In genomic region chr12:112354399-112354798, GRCh38 we compare ENCODE assay signal across 30 cellular contexts. TPM values are rescaled to one million over a fixed set of nuclear protein-coding genes. Genes with fewer than 3 reads are reported as not detected.
DNase-seq lines count a peak whose midpoint lies in the region; ATAC-seq and TF ChIP-seq lines count a peak whose summit lies in the region.
"Had no signal": no experiment of that assay in that cellular context is flagged by ENCODE, and none has a peak within 500 bp of the region (broad histone marks: within the 10 kb centered on the region; RNA-seq: fewer than 3 reads in every experiment).

No MANE protein-coding gene starts in this region.

- peaks cover 9 to 24% (median 18%) of the 10 kb centered on the region in 10 experiments for H3K4me1 ChIP-seq in BLaER1 treated with 17β-estradiol and CSF1 and Interleukin-3, amounts not matched to agents 10 nM and 100 nM
- no peaks in the 10 kb centered on the region; the same call in 1 of the 2 replicates for H3K4me1 ChIP-seq in IMR-90 (ENCODE audit: control insufficient read depth, insufficient read depth, low read length)
- H3K4me1 ChIP-seq in neuronal stem cell (ENCODE audit: control insufficient read depth in 2 of 2, insufficient read depth in 1 of 2, low read depth in 1 of 2, low read length in 2 of 2): no peaks in the 10 kb centered on the region
- H3K4me1 ChIP-seq: prostate gland had no signal

- in situ Hi-C loops in IMR-90 (cut with MboI; ENCODE audit: low sequenced_read_pairs): no loop called here

- ATAC-seq in IMR-90 (ENCODE audit: low read depth) (no peak), activated B cell treated with CpG ODN at 0.5 μM for 24 hours (ENCODE audit: low read depth) (no peak), left colon (peak; percentile 58)
- ATAC-seq: activated CD4-positive, CD25-positive, alpha-beta regulatory T cell treated with anti-CD3 and anti-CD28 coated beads, Interleukin-2, amount 50 U/mL, for 24 hours; left ventricle myocardium superior; naive thymus-derived CD4-positive, alpha-beta T cell had no signal

- peaks cover 0 to 91% (median 28%) of the 10 kb centered on the region in 11 experiments; a peak in 13 of 22 replicates for H4K20me1 ChIP-seq in BLaER1 treated with 17β-estradiol and CSF1 and Interleukin-3, amounts not matched to agents 10 nM and 100 nM
- H4K20me1 ChIP-seq in IMR-90 (ENCODE audit: insufficient read depth, low read length): peaks cover 22% of the 10 kb centered on the region

- peaks cover 0 to 3% (median 0%) of the 10 kb centered on the region in 11 experiments; a peak in 1 of 22 replicates for H3K36me3 ChIP-seq in BLaER1 treated with 17β-estradiol and CSF1 and Interleukin-3, amounts not matched to agents 10 nM and 100 nM
- H3K36me3 ChIP-seq in IMR-90 (ENCODE audit: control insufficient read depth, insufficient read depth, low read length): no peaks in the 10 kb centered on the region
- H3K36me3 ChIP-seq in neuronal stem cell (replicated peaks in 1 of 2; ENCODE audit: control insufficient read depth in 2 of 2, insufficient read depth in 2 of 2, low read length in 2 of 2): no peaks in the 10 kb centered on the region
- H3K36me3 ChIP-seq: prostate gland, sigmoid colon, tibial artery had no signal

- H3K79me1 ChIP-seq in IMR-90 (ENCODE audit: low read depth in 1 of 2, low read length in 2 of 2) (peaks cover 29 to 47% of the 10 kb centered on the region in 2 experiments), neuronal stem cell (ENCODE audit: low read depth, low read length) (no peaks in the 10 kb centered on the region)

- H3K14ac ChIP-seq in IMR-90 (replicated peaks; ENCODE audit: low read depth, low read length) (no peak overlapping the region), neuronal stem cell (ENCODE audit: low read length) (no peak overlapping the region)

- TF ChIP-seq POLR2A in IMR-90 (IDR thresholded peaks at IDR 0.05; ENCODE audit: low read depth, low read length): no peak

- no TSS peak for BruUV-seq in IMR-90 (replicated peaks; lab: Mats Ljungman, UMichigan)

- CTCF ChIA-PET in IMR-90 (lab: Yijun Ruan, JAX) (no interaction called here), activated B cell treated with CpG ODN at 0.5 μM for 24 hours (lab: Charles Lee) (no interaction called here)

- POLR2A ChIA-PET in IMR-90 (lab: Charles Lee; ENCODE audit: unreplicated experiment) (no interaction called here), activated B cell treated with CpG ODN at 0.5 μM for 24 hours (lab: Charles Lee) (no interaction called here)

- no peak overlapping the region for H4K91ac ChIP-seq in IMR-90 (ENCODE audit: insufficient read depth, low read depth, low read length)
- no peak overlapping the region for H4K91ac ChIP-seq in neuronal stem cell (ENCODE audit: low read depth, low read length, poor library complexity)

- H4K8ac ChIP-seq in IMR-90 (ENCODE audit: low read depth in 2 of 2, low read length in 2 of 2) (no peak overlapping the region), neuronal stem cell (ENCODE audit: low read depth, low read length) (no peak overlapping the region)

- peaks cover 0 to 8% (median 0%) of the 10 kb centered on the region in 11 experiments; a peak in 1 of 22 replicates for H3K9me3 ChIP-seq in BLaER1 treated with 17β-estradiol and CSF1 and Interleukin-3, amounts not matched to agents 10 nM and 100 nM (replicated peaks in 1 of 11)
- H3K9me3 ChIP-seq in IMR-90 (ENCODE audit: control insufficient read depth, insufficient read depth, low read length): no peaks in the 10 kb centered on the region
- no peaks in the 10 kb centered on the region for H3K9me3 ChIP-seq in neuronal stem cell (replicated peaks in 1 of 2; ENCODE audit: control insufficient read depth in 2 of 2, insufficient read depth in 1 of 2, low read depth in 1 of 2, low read length in 2 of 2)
- H3K9me3 ChIP-seq: prostate gland, sigmoid colon, tibial artery had no signal

- TF ChIP-seq RAD21 in IMR-90 (IDR thresholded peaks at IDR 0.05; ENCODE audit: low read length): no peak

- H3K9ac ChIP-seq in BLaER1 treated with 17β-estradiol and CSF1 and Interleukin-3, amounts not matched to agents 10 nM and 100 nM: peak overlapping the region in 2 of 11 experiments; percentile 15 to 25; a peak in 1 of 22 replicates
- H3K9ac ChIP-seq in IMR-90 (ENCODE audit: low read depth, low read length): no peak overlapping the region
- no peak overlapping the region for H3K9ac ChIP-seq in neuronal stem cell (ENCODE audit: low read depth, low read length, poor library complexity)

- TF ChIP-seq CTCF in IMR-90 (conservative IDR thresholded peaks at IDR 0.05; ENCODE audit: low read depth, low read length): no peak
- TF ChIP-seq CTCF in activated B cell treated with CpG ODN at 0.5 μM for 24 hours (IDR thresholded peaks at IDR 0.05): no peak

- no peak overlapping the region for H2BK120ac ChIP-seq in IMR-90 (ENCODE audit: low read depth, low read length)
- H2BK120ac ChIP-seq in neuronal stem cell (ENCODE audit: low read depth, low read length): no peak overlapping the region

- H2BK5ac ChIP-seq in IMR-90 (ENCODE audit: low read depth, low read length, poor library complexity, severe bottlenecking): no peak overlapping the region
- H2BK5ac ChIP-seq in neuronal stem cell (ENCODE audit: low read length): no peak overlapping the region

- no peak overlapping the region for H2AK9ac ChIP-seq in IMR-90 (replicated peaks; ENCODE audit: low read depth, low read length, poor library complexity)

- H2BK15ac ChIP-seq in IMR-90 (ENCODE audit: low read depth, low read length) (no peak overlapping the region), neuronal stem cell (ENCODE audit: low read length) (no peak overlapping the region)

- H3K4me1 Mint-ChIP-seq in activated B cell treated with CpG ODN at 0.5 μM for 24 hours: peaks cover 71% of the 10 kb centered on the region

- 100% methylated on average over 1 of the region's 4 CpGs; no CpG with 5 or more reads in 1 of the 2 experiments for WGBS in IMR-90 (ENCODE audit: extremely low coverage in 2 of 2, insufficient read length in 1 of 2), 2 experiments
- 100% methylated on average over 2 of the region's 4 CpGs; no CpG with 5 or more reads in 1 of the 2 donors for WGBS in neuronal stem cell (ENCODE audit: extremely low coverage in 2 of 2, insufficient read length in 2 of 2, insufficient replicate concordance in 1 of 2), 2 donors

- peaks cover 2% of the 10 kb centered on the region; the same call in 1 of the 2 replicates for H3K9me1 ChIP-seq in IMR-90 (ENCODE audit: insufficient read depth, low read length)

- no peak overlapping the region for H3K4me3 ChIP-seq in BLaER1 treated with 17β-estradiol and CSF1 and Interleukin-3, amounts not matched to agents 10 nM and 100 nM
- H3K4me3 ChIP-seq in IMR-90 (ENCODE audit: insufficient read depth, low read depth, low read length): no peak overlapping the region
- peak overlapping the region in 1 of 2 donors; percentile 3 for H3K4me3 ChIP-seq in neuronal stem cell (ENCODE audit: low read length in 2 of 2)
- H3K4me3 ChIP-seq: coronary artery, prostate gland, sigmoid colon, SK-N-MC, tibial artery had no signal

- H3K4me2 ChIP-seq in BLaER1 treated with 17β-estradiol and CSF1 and Interleukin-3, amounts not matched to agents 10 nM and 100 nM: peak overlapping the region; percentile 7 to 55 (median 27); a peak in 16 of 22 replicates
- no peak overlapping the region for H3K4me2 ChIP-seq in IMR-90 (ENCODE audit: low read depth, low read length)
- H3K4me2 ChIP-seq in neuronal stem cell (ENCODE audit: insufficient read depth, low read length, poor library complexity, severe bottlenecking): no peak overlapping the region

- H3K4ac ChIP-seq in IMR-90 (ENCODE audit: low read depth, low read length): no peak overlapping the region
- no peak overlapping the region for H3K4ac ChIP-seq in neuronal stem cell (ENCODE audit: low read length)

- peak overlapping the region in 3 of 11 experiments; percentile 40 to 60 (median 56); a peak in 6 of 22 replicates for H3K27ac ChIP-seq in BLaER1 treated with 17β-estradiol and CSF1 and Interleukin-3, amounts not matched to agents 10 nM and 100 nM
- H3K27ac ChIP-seq in IMR-90 (ENCODE audit: insufficient read depth, low read length): no peak overlapping the region
- no peak overlapping the region for H3K27ac ChIP-seq in neuronal stem cell (replicated peaks; ENCODE audit: low read length)
- H3K27ac ChIP-seq: coronary artery, prostate gland, sigmoid colon, SK-N-MC, tibial artery had no signal

- no peak overlapping the region for H3K4me3 Mint-ChIP-seq in activated B cell treated with CpG ODN at 0.5 μM for 24 hours
- H3K4me3 Mint-ChIP-seq: mesothelial cell of epicardium had no signal

- intact Hi-C loops in IMR-90 (cut with micrococcal nuclease) (no loop called here), activated B cell treated with CpG ODN at 0.5 μM for 24 hours (cut with micrococcal nuclease) (no loop called here), left colon (cut with DNase I, micrococcal nuclease) (no loop called here)

- H3K56ac ChIP-seq in IMR-90 (ENCODE audit: extremely low read depth, insufficient read depth, low read length): no peak overlapping the region

- no peak overlapping the region for H3K23ac ChIP-seq in IMR-90 (ENCODE audit: low read depth, low read length)
- H3K23ac ChIP-seq in neuronal stem cell (ENCODE audit: low read depth, low read length, poor library complexity): no peak overlapping the region

- H2BK20ac ChIP-seq in IMR-90 (ENCODE audit: low read depth, low read length): no peak overlapping the region

- no peaks in the 10 kb centered on the region for H3K27me3 Mint-ChIP-seq in activated B cell treated with CpG ODN at 0.5 μM for 24 hours
- H3K27me3 Mint-ChIP-seq: naive thymus-derived CD4-positive, alpha-beta T cell had no signal

- no peak overlapping the region for H2BK12ac ChIP-seq in neuronal stem cell (ENCODE audit: low read length)

- no peak overlapping the region for H2AK5ac ChIP-seq in IMR-90 (ENCODE audit: low read depth, low read length)
- no peak overlapping the region for H2AK5ac ChIP-seq in neuronal stem cell (ENCODE audit: low read depth, low read length)

- H2AFZ ChIP-seq in IMR-90 (replicated peaks; ENCODE audit: low read length, poor library complexity) (no peak overlapping the region), neuronal stem cell (ENCODE audit: low read length) (no peak overlapping the region)

- H3K9me3 Mint-ChIP-seq in activated B cell treated with CpG ODN at 0.5 μM for 24 hours: no peaks in the 10 kb centered on the region
- H3K9me3 Mint-ChIP-seq: mesothelial cell of epicardium had no signal

- peaks cover 2% of the 10 kb centered on the region for H3K36me3 Mint-ChIP-seq in activated B cell treated with CpG ODN at 0.5 μM for 24 hours (ENCODE audit: low read depth)
- H3K36me3 Mint-ChIP-seq: mesothelial cell of epicardium had no signal

- no peak overlapping the region for H3K18ac ChIP-seq in IMR-90 (ENCODE audit: low read depth, low read length)
- H3K18ac ChIP-seq in neuronal stem cell (ENCODE audit: low read length): no peak overlapping the region

- H3K27me3 ChIP-seq in BLaER1 treated with 17β-estradiol and CSF1 and Interleukin-3, amounts not matched to agents 10 nM and 100 nM: no peaks in the 10 kb centered on the region
- H3K27me3 ChIP-seq in IMR-90 (ENCODE audit: control insufficient read depth, insufficient read depth, low read length) (no peaks in the 10 kb centered on the region), neuronal stem cell (ENCODE audit: control insufficient read depth in 3 of 3, insufficient read depth in 3 of 3, low read depth in 1 of 3, low read length in 3 of 3) (no peaks in the 10 kb centered on the region)
- H3K27me3 ChIP-seq: sigmoid colon, tibial artery had no signal

- peak overlapping the region; percentile 77 for H3K27ac Mint-ChIP-seq in activated B cell treated with CpG ODN at 0.5 μM for 24 hours
- H3K27ac Mint-ChIP-seq: mesothelial cell of epicardium had no signal

- no peak for DNase-seq in IMR-90
- DNase-seq in activated B cell treated with CpG ODN at 0.5 μM for 24 hours: no peak
- no peak for DNase-seq in left colon
- DNase-seq in GM03348 (ENCODE audit: low spot score): no peak
- DNase-seq in SIG-M5 treated with dmso at 0.1 percent for 504 hours (lab: John Stamatoyannopoulos, UW; ENCODE audit: unreplicated experiment): no peak
- DNase-seq in neuronal stem cell (ENCODE audit: low spot score): no peak
- DNase-seq: activated CD4-positive, alpha-beta T cell treated with anti-CD3 and anti-CD28 coated beads, Interleukin-2, amount 50 U/mL, for 4 hours; activated gamma-delta T cell treated with Interleukin-2 at 50 U/mL for 16 hours; activated T-cell treated with anti-CD3 and anti-CD28 coated beads, Interleukin-2, amount 50 U/mL, for 48 hours; effector CD8-positive, alpha-beta T cell; glutamatergic neuron; islet precursor cell; Karpas-422; left ventricle myocardium superior; naive thymus-derived CD4-positive, alpha-beta T cell; NCI-H1092 treated with DMSO at 0.1 percent for 48 hours; NCI-H187; NCI-H2171 treated with DMSO at 0.1 percent for 48 hours; NCI-H510A treated with DMSO at 0.1 percent for 48 hours; OCI-M1; sigmoid colon; stimulated activated CD4-positive, alpha-beta T cell treated with anti-CD3 and anti-CD28 coated beads, Interleukin-12 subunit alpha, Interleukin-12 subunit beta, amount 100 ng/mL, for 4 hours; stimulated activated CD4-positive, alpha-beta T cell treated with anti-CD3 and anti-CD28 coated beads, Interleukin-2, amount 100 ng/mL, for 48 hours; tibial artery had no signal

- no peak overlapping the region for H4K5ac ChIP-seq in IMR-90 (ENCODE audit: low read depth, low read length)

- dilution Hi-C loops in IMR-90 (cut with HindIII; ENCODE audit: low sequenced_read_pairs, unreplicated experiment): no loop called here

RNA-seq across cellular contexts. Expression of gene HECTD4, which starts 27.8 kb away (rescaled TPM):
- total RNA-seq in IMR-90 (2012; rRNA removed) (11.9 and 12.9 TPM in 2 replicates), activated B cell treated with CpG ODN at 0.5 μM for 24 hours (76.3 and 98.8 TPM in 2 replicates), left colon (10 to 100 TPM; 49.3 to 61.3 TPM)
- polyA plus RNA-seq in IMR-90 (2012; rRNA removed): 13.0 and 15.1 TPM in 2 replicates
- polyA plus RNA-seq in IMR-90 (2012; cell fraction: cytosol; rRNA removed): 7.8 and 10.7 TPM in 2 replicates
- polyA plus RNA-seq in IMR-90 (2012; cell fraction: nucleus; rRNA removed; ENCODE audit: low replicate concordance): 51.5 and 87.6 TPM in 2 replicates
- 7.0 TPM for polyA plus RNA-seq in neuronal stem cell (2013, experiment 1 of 2)
- polyA plus RNA-seq in neuronal stem cell (2013, experiment 2 of 2): 7.8 TPM

RNA-seq across cellular contexts. Expression of gene RPL6, which starts 55.0 kb away (rescaled TPM):
- 1,317 and 1,900 TPM in 2 replicates for total RNA-seq in IMR-90 (2012; rRNA removed)
- 1,561 and 1,694 TPM in 2 replicates for polyA plus RNA-seq in IMR-90 (2012; rRNA removed)
- polyA plus RNA-seq in IMR-90 (2012; cell fraction: cytosol; rRNA removed): 511 and 1,193 TPM in 2 replicates
- polyA plus RNA-seq in IMR-90 (2012; cell fraction: nucleus; rRNA removed; ENCODE audit: low replicate concordance): 125 and 757 TPM in 2 replicates
- 2,197 and 2,546 TPM in 2 replicates for total RNA-seq in activated B cell treated with CpG ODN at 0.5 μM for 24 hours
- total RNA-seq in left colon: 100 to 1,000 TPM; 774 to 778 TPM
- 4,022 TPM for polyA plus RNA-seq in neuronal stem cell (2013, experiment 1 of 2)
- polyA plus RNA-seq in neuronal stem cell (2013, experiment 2 of 2): 4,269 TPM

Comparison
In these comparisons a context has a peak if more than half of its experiments do, and no peak if none do; other contexts are left out.
1. H3K4me2 ChIP-seq: peak in BLaER1 treated with 17β-estradiol and CSF1 and Interleukin-3, amounts not matched to agents 10 nM and 100 nM (11 of 11); none in IMR-90 (single experiment) and neuronal stem cell (single experiment).